In genomic region chr1:182795563-182796228, GRCh38 we compare ENCODE assay signal across 16 cellular contexts. TPM values are rescaled to one million over a fixed set of nuclear protein-coding genes. Genes with fewer than 3 reads are reported as not detected.
A peak's percentile ranks its signal among the peaks of the same experiment; 100 is the strongest.
DNase-seq lines count a peak whose midpoint lies in the region; ATAC-seq, FAIRE-seq and TF ChIP-seq lines count a peak whose summit lies in the region.
"Had no signal": no experiment of that assay in that cellular context is flagged by ENCODE, and none has a peak within 500 bp of the region (broad histone marks: within the 10 kb centered on the region; RNA-seq: fewer than 3 reads in every experiment).

No MANE protein-coding gene starts in this region.

- intact Hi-C loops in left ventricle myocardium inferior (cut with micrococcal nuclease) = no loop called here
- intact Hi-C loops in sciatic nerve (cut with DNase I) = no loop called here
- intact Hi-C loops in A673 (cut with micrococcal nuclease; ENCODE audit: unreplicated experiment) = no loop called here

- H3K27ac ChIP-seq in left ventricle myocardium inferior (replicated peaks) = peak overlapping the region; percentile 10
- no peak overlapping the region for H3K27ac ChIP-seq in A673 (ENCODE audit: low read depth, low read length, poor library complexity, severe bottlenecking)
- H3K27ac ChIP-seq: esophagus muscularis mucosa had no signal

- H3K4me3 ChIP-seq in left ventricle myocardium inferior (no peak overlapping the region), A673 (ENCODE audit: low read depth, low read length, poor library complexity, severe bottlenecking) (no peak overlapping the region)
- H3K4me3 ChIP-seq: esophagus muscularis mucosa, skin epidermis had no signal

- BruUV-seq in A673 (replicated peaks; lab: Mats Ljungman, UMichigan) = no TSS peak

- ATAC-seq in sciatic nerve = peak; percentile 75
- no peak for ATAC-seq in HG03159 (IDR thresholded peaks at IDR 0.05; ENCODE audit: unreplicated experiment)

- H3K27me3 ChIP-seq in left ventricle myocardium inferior (ENCODE audit: low read depth) (no peaks in the 10 kb centered on the region), A673 (replicated peaks; ENCODE audit: insufficient read depth, low read depth, low read length, poor library complexity) (no peaks in the 10 kb centered on the region)
- H3K27me3 ChIP-seq: esophagus muscularis mucosa had no signal

- CTCF ChIA-PET in A673 (lab: Charles Lee) = no interaction called here

- TF ChIP-seq CTCF in left ventricle myocardium inferior (IDR thresholded peaks at IDR 0.05; ENCODE audit: borderline replicate concordance) (no peak), A673 (conservative IDR thresholded peaks at IDR 0.05; ENCODE audit: low read depth, low read length) (no peak)

- FAIRE-seq in GM12891 (lab: Jason Lieb, UNC) = peak; percentile 58

- POLR2A ChIA-PET in A673 (lab: Charles Lee; ENCODE audit: low non-redundant PET) = no interaction called here

- TF ChIP-seq POLR2A in GM12891 (IDR thresholded peaks at IDR 0.05; ENCODE audit: low read depth, low read length) = no peak

- H3K36me3 ChIP-seq in left ventricle myocardium inferior (peaks cover 5% of the 10 kb centered on the region), A673 (ENCODE audit: insufficient read depth, low read length, poor library complexity, severe bottlenecking) (no peaks in the 10 kb centered on the region)

- DNase-seq in GM12891 (ENCODE audit: insufficient read length, low spot score) (no peak), SIG-M5 treated with dmso at 0.1 percent for 504 hours (lab: John Stamatoyannopoulos, UW; ENCODE audit: unreplicated experiment) (peak; percentile 99), left ventricle myocardium inferior (no peak), sciatic nerve (ENCODE audit: low spot score) (no peak), RKO (ENCODE audit: low spot score) (no peak), A673 (ENCODE audit: low spot score) (no peak), NCI-H1694 (lab: John Stamatoyannopoulos, UW) (no peak)
- DNase-seq: activated CD8-positive, alpha-beta memory T cell treated with anti-CD3 and anti-CD28 coated beads, Interleukin-2, amount 50 U/mL, for 4 hours; aorta; DMS79; HCEC 1CT; mesenchymal stem cell; NCI-H2029 treated with DMSO at 0.1 percent for 48 hours had no signal

- no peaks in the 10 kb centered on the region for H3K9me3 ChIP-seq in left ventricle myocardium inferior (replicated peaks)
- no peaks in the 10 kb centered on the region for H3K9me3 ChIP-seq in A673 (ENCODE audit: low read depth, low read length, poor library complexity, severe bottlenecking)
- H3K9me3 ChIP-seq: esophagus muscularis mucosa had no signal

- H3K4me1 ChIP-seq in left ventricle myocardium inferior (no peaks in the 10 kb centered on the region), A673 (ENCODE audit: insufficient read depth, low read length, poor library complexity, severe bottlenecking) (no peaks in the 10 kb centered on the region)
- H3K4me1 ChIP-seq: esophagus muscularis mucosa had no signal

TF ChIP-seq in GM12891, 5 proteins besides CTCF, POLR2A, EP300 and RAD21:
- no peak for TF ChIP-seq SPI1 (IDR thresholded peaks at IDR 0.05; ENCODE audit: low read depth, low read length)
- TF ChIP-seq PAX5 (IDR thresholded peaks at IDR 0.05; ENCODE audit: insufficient read depth, low read length, severe bottlenecking) = no peak
- TF ChIP-seq POU2F2 (IDR thresholded peaks at IDR 0.05; ENCODE audit: low read depth, low read length) = no peak
- TF ChIP-seq TAF1 (IDR thresholded peaks at IDR 0.05; ENCODE audit: low read depth, low read length) = no peak
- TF ChIP-seq POLR2AphosphoS5 (IDR thresholded peaks at IDR 0.05; ENCODE audit: low read depth, low read length) = no peak
TF ChIP-seq in GM12891: peak in this region for 0.

RNA-seq across cellular contexts. Expression of gene NPL, which starts 6.1 kb away (rescaled TPM):
- polyA plus RNA-seq in GM12891 (2012; ENCODE audit: low read depth, missing spikeins) = 7.1 TPM
- 5.3 TPM for total RNA-seq in left ventricle myocardium inferior
- 32.5 TPM for total RNA-seq in sciatic nerve
- 5.3 and 6.9 TPM in 2 replicates for total RNA-seq in A673 (2021)

RNA-seq across cellular contexts. Expression of gene DHX9, which starts 43.5 kb away (rescaled TPM):
- polyA plus RNA-seq in GM12891 (2012; ENCODE audit: low read depth, missing spikeins) = 107 TPM
- total RNA-seq in left ventricle myocardium inferior (61.9 TPM), sciatic nerve (127 TPM), A673 (2021) (374 and 384 TPM in 2 replicates)
